Comparison of ENCODE assay signal across 10 cellular contexts in the genomic region with DNA sequence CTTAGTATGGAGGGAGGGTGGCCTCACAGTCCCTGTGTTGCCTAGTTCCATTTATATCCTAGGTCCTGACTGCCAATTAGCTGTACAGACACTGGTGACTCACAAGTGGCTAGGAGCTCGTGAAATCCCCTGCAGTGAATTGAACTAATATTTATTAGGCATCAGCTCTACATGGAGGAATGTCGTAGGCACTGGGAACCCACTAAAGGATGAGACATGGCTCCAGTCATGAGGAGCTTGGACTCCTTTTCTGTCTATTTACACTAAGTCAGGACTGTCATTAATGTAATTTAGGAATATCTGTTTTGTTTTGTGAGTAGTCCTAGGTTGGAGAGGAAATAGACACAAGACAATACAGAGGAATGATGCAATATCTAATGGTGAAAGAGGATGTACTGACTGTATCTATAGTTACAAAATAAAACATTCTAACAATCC.
DNase-seq lines count a peak whose midpoint lies in the region; ATAC-seq, FAIRE-seq and TF ChIP-seq lines count a peak whose summit lies in the region.
"Had no signal": no experiment of that assay in that cellular context is flagged by ENCODE, and none has a peak within 500 bp of the region (broad histone marks: within the 10 kb centered on the region; RNA-seq: fewer than 3 reads in every experiment).

No MANE protein-coding gene starts in this region.

- no peak overlapping the region for H4K8ac ChIP-seq in trophoblast cell (ENCODE audit: low read depth, low read length)

- TF ChIP-seq CTCF in RWPE2 (IDR thresholded peaks at IDR 0.05; ENCODE audit: poor library complexity, severe bottlenecking) = no peak
- no peak for TF ChIP-seq CTCF in fibroblast of mammary gland (conservative IDR thresholded peaks at IDR 0.05; ENCODE audit: control insufficient read depth, insufficient read depth, low read depth, low read length)

- peak; percentile 73 for ATAC-seq in RWPE2 (ENCODE audit: low read depth)

- H3K9ac ChIP-seq in trophoblast cell (ENCODE audit: low read length) = no peak overlapping the region

- H3K4ac ChIP-seq in trophoblast cell (ENCODE audit: low read depth, low read length) = no peak overlapping the region

- no peaks in the 10 kb centered on the region for H3K79me2 ChIP-seq in trophoblast cell (ENCODE audit: control insufficient read depth, insufficient read depth, low read length, poor library complexity)

- no peaks in the 10 kb centered on the region for H3K36me3 ChIP-seq in RWPE2 (ENCODE audit: low read depth)
- H3K36me3 ChIP-seq in trophoblast cell (ENCODE audit: control insufficient read depth in 1 of 2, insufficient read depth in 2 of 2, low read length in 2 of 2) = no peaks in the 10 kb centered on the region
- H3K36me3 ChIP-seq: cardiac muscle cell had no signal

- no peak overlapping the region for H4K91ac ChIP-seq in trophoblast cell (ENCODE audit: low read depth, low read length)

- H3K4me3 ChIP-seq in RWPE2 (ENCODE audit: severe bottlenecking) = no peak overlapping the region
- no peak overlapping the region for H3K4me3 ChIP-seq in fibroblast of mammary gland (ENCODE audit: control insufficient read depth, low read depth, low read length)
- no peak overlapping the region for H3K4me3 ChIP-seq in trophoblast cell (ENCODE audit: low read depth, low read length)
- H3K4me3 ChIP-seq: cardiac muscle cell, PC-9 had no signal

- H3K27ac ChIP-seq in RWPE2 (ENCODE audit: poor library complexity, severe bottlenecking) (peak overlapping the region; percentile 21), trophoblast cell (ENCODE audit: low read depth, low read length) (no peak overlapping the region)
- H3K27ac ChIP-seq: cardiac muscle cell, PC-9 had no signal

- no peak overlapping the region for H3K14ac ChIP-seq in trophoblast cell (ENCODE audit: low read length)

- peaks cover 11% of the 10 kb centered on the region for H3K4me1 ChIP-seq in RWPE2 (ENCODE audit: insufficient read depth, poor library complexity, severe bottlenecking)
- H3K4me1 ChIP-seq in trophoblast cell (ENCODE audit: control insufficient read depth in 1 of 2, insufficient read depth in 2 of 2, low read length in 2 of 2) = peaks cover 8 to 13% of the 10 kb centered on the region in 2 experiments

- no peak overlapping the region for H2BK12ac ChIP-seq in trophoblast cell (ENCODE audit: low read length)

- H2BK120ac ChIP-seq in trophoblast cell (ENCODE audit: insufficient read depth, low read length, poor library complexity) = no peak overlapping the region

- peak; percentile 64 for FAIRE-seq in GM18507 (lab: Jason Lieb, UNC)

- H3K23ac ChIP-seq in trophoblast cell (ENCODE audit: low read length) = no peak overlapping the region

- no CpG with 5 or more reads among the region's 2 CpGs for whole genome bisulfite sequencing in trophoblast cell (ENCODE audit: extremely low coverage, insufficient coverage, insufficient read length)

- no peak overlapping the region for H2AK5ac ChIP-seq in trophoblast cell (ENCODE audit: low read length)

- H2BK5ac ChIP-seq in trophoblast cell (ENCODE audit: low read depth, low read length, poor library complexity) = no peak overlapping the region

- no peak overlapping the region for H3K4me2 ChIP-seq in trophoblast cell (ENCODE audit: low read length)
- H3K4me2 ChIP-seq: PC-9 had no signal

- no peak overlapping the region for H4K12ac ChIP-seq in trophoblast cell (ENCODE audit: low read depth, low read length)

- H3K27me3 ChIP-seq in RWPE2 (ENCODE audit: insufficient read depth, poor library complexity, severe bottlenecking) (no peaks in the 10 kb centered on the region), trophoblast cell (ENCODE audit: insufficient read depth, low read length) (no peaks in the 10 kb centered on the region)
- H3K27me3 ChIP-seq: cardiac muscle cell had no signal

- DNase-seq in GM18507 (ENCODE audit: extremely low spot score, insufficient read length, low read depth) (no peak), RWPE2 (ENCODE audit: low spot score) (no peak), fibroblast of mammary gland (ENCODE audit: low read depth) (peak; percentile 86), trophoblast cell (peak; percentile 13 to 45), globus pallidus (ENCODE audit: low spot score) (no peak), NCI-H1092 treated with DMSO at 0.1 percent for 48 hours (lab: John Stamatoyannopoulos, UW) (no peak), NCI-H1092 (lab: John Stamatoyannopoulos, UW) (no peak), T-helper 2 cell (no peak)
- DNase-seq: PC-9 had no signal

- H2AFZ ChIP-seq in trophoblast cell (ENCODE audit: insufficient read depth, low read length, poor library complexity) = no peak overlapping the region
- H2AFZ ChIP-seq: PC-9 had no signal

- peaks cover 4% of the 10 kb centered on the region for H3K79me1 ChIP-seq in trophoblast cell (ENCODE audit: low read length)

- H3K18ac ChIP-seq in trophoblast cell (ENCODE audit: low read length) = no peak overlapping the region

- no peaks in the 10 kb centered on the region for H3K9me3 ChIP-seq in RWPE2 (ENCODE audit: severe bottlenecking)
- no peaks in the 10 kb centered on the region for H3K9me3 ChIP-seq in trophoblast cell (ENCODE audit: insufficient read depth, low read depth, low read length)

Comparison
In these comparisons a context has a peak if more than half of its experiments do, and no peak if none do; other contexts are left out.
1. DNase-seq: peak in fibroblast of mammary gland (single experiment) and trophoblast cell (2 of 2); none in GM18507 (single experiment), RWPE2 (single experiment), globus pallidus (single experiment), NCI-H1092 treated with DMSO at 0.1 percent for 48 hours (single experiment), NCI-H1092 (single experiment) and T-helper 2 cell (0 of 5).